In genomic region chr19:2994588-2995131, GRCh38 we compare ENCODE assay signal across 28 cellular contexts. TPM values are rescaled to one million over a fixed set of nuclear protein-coding genes. Genes with fewer than 3 reads are reported as not detected.
"Had no signal": no experiment of that assay in that cellular context is flagged by ENCODE, and none has a peak within 500 bp of the region (broad histone marks: within the 10 kb centered on the region; RNA-seq: fewer than 3 reads in every experiment).

No MANE protein-coding gene starts in this region.

- H3K27me3 Mint-ChIP-seq: stimulated activated naive CD8-positive, alpha-beta T cell treated with anti-CD3 and anti-CD28 coated beads, Interleukin-15, amount 100 ng/mL, for 72 hours; stimulated activated naive CD8-positive, alpha-beta T cell treated with anti-CD3 and anti-CD28 coated beads, Interleukin-15, Interleukin-2, amounts not matched to agents 100 ng/mL and 50 ng/mL, for 24 hours; type B pancreatic cell had no signal

- H3K9me3 Mint-ChIP-seq: stimulated activated effector memory CD8-positive, alpha-beta T cell treated with anti-CD3 and anti-CD28 coated beads, Interleukin-12 subunit alpha, Interleukin-12 subunit beta, amount 100 ng/mL, for 72 hours; stimulated activated memory B cell treated with anti-CD40 and anti-IgM and Interleukin-4, amounts not matched to agents 10 μg/mL and 1 μg/mL and 100 μg/mL, for 72 hours; stimulated activated naive CD8-positive, alpha-beta T cell treated with anti-CD3 and anti-CD28 coated beads, Interleukin-15, amount 100 ng/mL, for 72 hours; stimulated activated naive CD8-positive, alpha-beta T cell treated with anti-CD3 and anti-CD28 coated beads, Interleukin-15, Interleukin-2, amounts not matched to agents 100 ng/mL and 50 ng/mL, for 24 hours; type B pancreatic cell had no signal

- H3K27me3 ChIP-seq: stomach, suprapubic skin, testis, thyroid gland, tibial nerve, transverse colon, upper lobe of left lung, upper lobe of right lung, uterus, vagina had no signal

- H3K4me1 ChIP-seq: stomach, testis, thyroid gland, tibial artery, transverse colon, upper lobe of left lung, upper lobe of right lung, uterus, vagina had no signal

- H3K36me3 ChIP-seq: suprapubic skin, thoracic aorta, transverse colon, upper lobe of right lung, uterus, vagina had no signal

- FAIRE-seq: urothelium cell line had no signal

- H3K27ac ChIP-seq: stomach, suprapubic skin, testis, thoracic aorta, thyroid gland, tibial artery, tibial nerve, transverse colon, upper lobe of left lung, upper lobe of right lung, uterus, vagina had no signal

- ATAC-seq: stimulated activated effector memory CD8-positive, alpha-beta T cell treated with anti-CD3 and anti-CD28 coated beads, Interleukin-12 subunit alpha, Interleukin-12 subunit beta, amount 100 ng/mL, for 72 hours; stimulated activated memory B cell treated with anti-CD40 and anti-IgM and Interleukin-4, amounts not matched to agents 10 μg/mL and 1 μg/mL and 100 μg/mL, for 72 hours; stimulated activated naive CD8-positive, alpha-beta T cell treated with anti-CD3 and anti-CD28 coated beads, Interleukin-15, amount 100 ng/mL, for 72 hours; stimulated activated naive CD8-positive, alpha-beta T cell treated with anti-CD3 and anti-CD28 coated beads, Interleukin-15, Interleukin-2, amounts not matched to agents 100 U/mL and 50 U/mL, for 24 hours; upper lobe of right lung had no signal

- DNase-seq: stimulated activated CD4-positive, alpha-beta T cell treated with anti-CD3 and anti-CD28 coated beads, Interleukin-2, amount 100 ng/mL, for 48 hours; stimulated activated CD4-positive, alpha-beta T cell treated with anti-CD3 and anti-CD28 coated beads, Interleukin-4, amount 100 ng/mL, for 1 hour; stimulated activated CD4-positive, alpha-beta T cell treated with anti-CD3 and anti-CD28 coated beads, Interleukin-4, amount 100 ng/mL, for 24 hours; stimulated activated CD4-positive, alpha-beta T cell treated with anti-CD3 and anti-CD28 coated beads, Interleukin-4, amount 100 ng/mL, for 4 hours; stimulated activated CD8-positive, alpha-beta memory T cell treated with anti-CD3 and anti-CD28 coated beads, Interleukin-4, amount 100 ng/mL, for 48 hours; stimulated activated naive CD4-positive, alpha-beta T cell; stimulated activated naive CD4-positive, alpha-beta T cell treated with Interleukin-2 at 50 U/mL for 16 hours; stimulated activated naive CD8-positive, alpha-beta T cell treated with anti-CD3 and anti-CD28 coated beads, Interleukin-15, amount 100 ng/mL, for 72 hours; stimulated activated naive CD8-positive, alpha-beta T cell treated with anti-CD3 and anti-CD28 coated beads, Interleukin-15, Interleukin-2, amounts not matched to agents 100 U/mL and 50 U/mL, for 24 hours; stomach; substantia nigra; testis; thyroid gland; tibial artery; transverse colon; trophoblast cell; upper lobe of left lung; upper lobe of right lung; uterus had no signal

- H3K4me1 Mint-ChIP-seq: stimulated activated effector memory CD8-positive, alpha-beta T cell treated with anti-CD3 and anti-CD28 coated beads, Interleukin-12 subunit alpha, Interleukin-12 subunit beta, amount 100 ng/mL, for 72 hours; stimulated activated memory B cell treated with anti-CD40 and anti-IgM and Interleukin-4, amounts not matched to agents 10 μg/mL and 1 μg/mL and 100 μg/mL, for 72 hours; stimulated activated naive CD8-positive, alpha-beta T cell treated with anti-CD3 and anti-CD28 coated beads, Interleukin-15, amount 100 ng/mL, for 72 hours had no signal

- H3K4me3 Mint-ChIP-seq: stimulated activated effector memory CD8-positive, alpha-beta T cell treated with anti-CD3 and anti-CD28 coated beads, Interleukin-12 subunit alpha, Interleukin-12 subunit beta, amount 100 ng/mL, for 72 hours; stimulated activated memory B cell treated with anti-CD40 and anti-IgM and Interleukin-4, amounts not matched to agents 10 μg/mL and 1 μg/mL and 100 μg/mL, for 72 hours; stimulated activated naive CD8-positive, alpha-beta T cell treated with anti-CD3 and anti-CD28 coated beads, Interleukin-15, amount 100 ng/mL, for 72 hours; stimulated activated naive CD8-positive, alpha-beta T cell treated with anti-CD3 and anti-CD28 coated beads, Interleukin-15, Interleukin-2, amounts not matched to agents 100 ng/mL and 50 ng/mL, for 24 hours; type B pancreatic cell had no signal

- H3K27ac Mint-ChIP-seq: stimulated activated effector memory CD8-positive, alpha-beta T cell treated with anti-CD3 and anti-CD28 coated beads, Interleukin-12 subunit alpha, Interleukin-12 subunit beta, amount 100 ng/mL, for 72 hours; stimulated activated memory B cell treated with anti-CD40 and anti-IgM and Interleukin-4, amounts not matched to agents 10 μg/mL and 1 μg/mL and 100 μg/mL, for 72 hours; stimulated activated naive CD8-positive, alpha-beta T cell treated with anti-CD3 and anti-CD28 coated beads, Interleukin-15, Interleukin-2, amounts not matched to agents 100 ng/mL and 50 ng/mL, for 24 hours; type B pancreatic cell had no signal

- H3K9me3 ChIP-seq: stomach, suprapubic skin, testis, thoracic aorta, thyroid gland, tibial artery, tibial nerve, transverse colon, upper lobe of left lung, upper lobe of right lung, uterus, vagina had no signal

- H3K36me3 Mint-ChIP-seq: stimulated activated memory B cell treated with anti-CD40 and anti-IgM and Interleukin-4, amounts not matched to agents 10 μg/mL and 1 μg/mL and 100 μg/mL, for 72 hours; type B pancreatic cell had no signal

- H3K4me3 ChIP-seq: stomach, suprapubic skin, testis, thoracic aorta, thyroid gland, tibial artery, tibial nerve, transverse colon, upper lobe of left lung, upper lobe of right lung, uterus, vagina had no signal

RNA-seq across cellular contexts. Expression of gene TLE6, which starts 17.3 kb away (rescaled TPM):
- total RNA-seq: transverse colon had no signal
